In genomic region chr1:151062738-151063371, GRCh38 we compare ENCODE assay signal across 1 cellular context.
A peak's percentile ranks its signal among the peaks of the same experiment; 100 is the strongest.
TF ChIP-seq lines count a peak whose summit lies in the region.

No MANE protein-coding gene starts in this region.

TF ChIP-seq in K562, 482 proteins besides CTCF, POLR2A, EP300 and RAD21 (continued from another document and continues in another):
- no peak for TF ChIP-seq AFF1 (IDR thresholded peaks at IDR 0.05; ENCODE audit: low read depth in 1 of 2, partially characterized antibody in 2 of 2)
- TF ChIP-seq E2F3 (CRISPR knock-in tag; IDR thresholded peaks at IDR 0.05): no peak
- no peak for TF ChIP-seq TFE3 (CRISPR knock-in tag; IDR thresholded peaks at IDR 0.05)
- no peak for TF ChIP-seq SOX6 (IDR thresholded peaks at IDR 0.05)
- TF ChIP-seq E2F4 (CRISPR knock-in tag; IDR thresholded peaks at IDR 0.05; ENCODE audit: low read depth): no peak
- no peak for TF ChIP-seq TRIM28 (IDR thresholded peaks at IDR 0.05)
- TF ChIP-seq E4F1 (CRISPR knock-in tag; IDR thresholded peaks at IDR 0.05; ENCODE audit: borderline replicate concordance): no peak
- TF ChIP-seq ZNF143 (CRISPR knock-in tag; IDR thresholded peaks at IDR 0.05): no peak
- no peak for TF ChIP-seq STAG1 (CRISPR knock-in tag; IDR thresholded peaks at IDR 0.05; ENCODE audit: borderline replicate concordance)
- TF ChIP-seq IRF1 (CRISPR knock-in tag; IDR thresholded peaks at IDR 0.05; ENCODE audit: borderline replicate concordance): no peak
- TF ChIP-seq TBP (optimal IDR thresholded peaks at IDR 0.05; ENCODE audit: low read depth, low read length): no peak
- peak; percentile 38; the same call in 1 of the 2 replicates for TF ChIP-seq ARID1B (IDR thresholded peaks at IDR 0.05)
- no peak for TF ChIP-seq NEUROD1 (IDR thresholded peaks at IDR 0.05; ENCODE audit: borderline replicate concordance, low read depth, low read length, partially characterized antibody)
- TF ChIP-seq SMARCA4 (IDR thresholded peaks at IDR 0.05): peak; percentile 72; the same call in 1 of the 2 replicates
- TF ChIP-seq SAFB2 (IDR thresholded peaks at IDR 0.05; ENCODE audit: borderline replicate concordance, low read depth, low read length, severe bottlenecking): no peak
- no peak for TF ChIP-seq SAFB (IDR thresholded peaks at IDR 0.05; ENCODE audit: borderline replicate concordance, low read depth, low read length)
- no peak for TF ChIP-seq ZBTB33 (CRISPR knock-in tag; IDR thresholded peaks at IDR 0.05)
- TF ChIP-seq SMC3 (conservative IDR thresholded peaks at IDR 0.05; ENCODE audit: insufficient read depth, low read depth, low read length): no peak
- TF ChIP-seq SMARCE1 (IDR thresholded peaks at IDR 0.05): peak; percentile 75; the same call in 1 of the 2 replicates
- TF ChIP-seq RB1 (IDR thresholded peaks at IDR 0.05; ENCODE audit: low read depth): no peak
- 0 out of 4 replicates have a peak, but pooled peaks of 1 of the 2 experiments have one; percentile 15 for TF ChIP-seq NRF1 (conservative IDR thresholded peaks at IDR 0.05 in 1 of 2, IDR thresholded peaks at IDR 0.05 in 1 of 2)
- no peak for TF ChIP-seq TARDBP (IDR thresholded peaks at IDR 0.05)
- no peak for TF ChIP-seq ZNF280B (CRISPR knock-in tag; IDR thresholded peaks at IDR 0.05)
- no peak for TF ChIP-seq STAT6 (CRISPR knock-in tag; IDR thresholded peaks at IDR 0.05)
- TF ChIP-seq ZNF668 (CRISPR knock-in tag; IDR thresholded peaks at IDR 0.05): no peak
- TF ChIP-seq ZNF551 (CRISPR knock-in tag; IDR thresholded peaks at IDR 0.05): no peak
- TF ChIP-seq HNRNPK (IDR thresholded peaks at IDR 0.05; ENCODE audit: low read depth, low read length, poor library complexity, severe bottlenecking): no peak
- no peak for TF ChIP-seq ZNF263 (CRISPR knock-in tag; IDR thresholded peaks at IDR 0.05; ENCODE audit: borderline replicate concordance)
- TF ChIP-seq ZNF75A (CRISPR knock-in tag; IDR thresholded peaks at IDR 0.05): no peak
- no peak for TF ChIP-seq RFX5 (IDR thresholded peaks at IDR 0.05; ENCODE audit: low read depth, low read length)
- no peak for TF ChIP-seq ZNF232 (CRISPR knock-in tag; IDR thresholded peaks at IDR 0.05)
- TF ChIP-seq DPF2 (IDR thresholded peaks at IDR 0.05): peak; percentile 83
- TF ChIP-seq PTTG1 (tag; IDR thresholded peaks at IDR 0.05; ENCODE audit: low read depth): no peak
- no peak for TF ChIP-seq CBX2 (IDR thresholded peaks at IDR 0.05; ENCODE audit: insufficient read depth, low read length, poor library complexity, severe bottlenecking)
- TF ChIP-seq GABPB1 (CRISPR knock-in tag; IDR thresholded peaks at IDR 0.05): no peak
- TF ChIP-seq MYC (IDR thresholded peaks at IDR 0.05; ENCODE audit: low read depth, low read length): peak; percentile 67
- no peak for TF ChIP-seq MYC (CRISPR knock-in tag; IDR thresholded peaks at IDR 0.05; ENCODE audit: borderline replicate concordance, low read depth)
- no peak for TF ChIP-seq CHAMP1 (IDR thresholded peaks at IDR 0.05)
- TF ChIP-seq TRIM24 (IDR thresholded peaks at IDR 0.05): no peak
- TF ChIP-seq ARID3B (CRISPR knock-in tag; IDR thresholded peaks at IDR 0.05; ENCODE audit: borderline replicate concordance): no peak
- TF ChIP-seq EP400 (IDR thresholded peaks at IDR 0.05): peak; percentile 48
